Comparison of ENCODE assay signal across 10 cellular contexts in the genomic region with DNA sequence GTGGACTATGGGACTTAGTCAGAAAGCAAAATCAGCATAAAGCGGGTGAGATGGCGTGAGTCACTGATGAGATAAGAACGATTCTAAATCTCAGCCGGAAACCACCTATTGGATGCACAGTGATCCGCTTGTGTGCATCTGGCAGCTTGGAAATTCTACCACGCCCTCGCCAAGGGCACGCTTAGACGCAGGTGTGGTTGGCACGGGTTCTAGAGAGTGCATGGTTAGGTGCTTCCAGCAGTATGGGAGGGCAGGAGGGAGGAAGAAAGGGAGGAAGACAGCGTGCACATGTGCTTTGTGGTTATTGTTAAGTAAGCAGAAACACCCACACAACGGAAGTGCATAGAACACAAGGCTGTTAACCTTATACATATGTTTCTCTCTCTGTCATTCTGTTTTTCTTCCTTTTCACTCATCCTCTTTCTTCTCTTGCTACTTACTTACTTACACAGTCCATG.
DNase-seq lines count a peak whose midpoint lies in the region; ATAC-seq and TF ChIP-seq lines count a peak whose summit lies in the region.
"Had no signal": no experiment of that assay in that cellular context is flagged by ENCODE, and none has a peak within 500 bp of the region (broad histone marks: within the 10 kb centered on the region; RNA-seq: fewer than 3 reads in every experiment).

No MANE protein-coding gene starts in this region.

- H3K27ac ChIP-seq in WERI-Rb-1, result no peak overlapping the region
- H3K27ac ChIP-seq: adrenal gland had no signal

- peak overlapping the region; percentile 67 for H3K27ac Mint-ChIP-seq in stimulated activated memory B cell treated with anti-CD40 and anti-IgM and Interleukin-4, amounts not matched to agents 10 μg/mL and 1 μg/mL and 100 μg/mL, for 72 hours

- ATAC-seq in HG03565 (IDR thresholded peaks at IDR 0.05; ENCODE audit: unreplicated experiment) (peak; percentile 49), HG03457 (IDR thresholded peaks at IDR 0.05; ENCODE audit: unreplicated experiment) (no peak)
- peak; percentile 81 for ATAC-seq in stimulated activated memory B cell treated with anti-CD40 and anti-IgM and Interleukin-4, amounts not matched to agents 10 μg/mL and 1 μg/mL and 100 μg/mL, for 72 hours

- H3K36me3 Mint-ChIP-seq in stimulated activated memory B cell treated with anti-CD40 and anti-IgM and Interleukin-4, amounts not matched to agents 10 μg/mL and 1 μg/mL and 100 μg/mL, for 72 hours, result no peaks in the 10 kb centered on the region

- H3K9me3 Mint-ChIP-seq in stimulated activated memory B cell treated with anti-CD40 and anti-IgM and Interleukin-4, amounts not matched to agents 10 μg/mL and 1 μg/mL and 100 μg/mL, for 72 hours, result no peaks in the 10 kb centered on the region

- no peak overlapping the region for H3K4me3 ChIP-seq in WERI-Rb-1 (ENCODE audit: low read depth, low read length)
- H3K4me3 ChIP-seq: adrenal gland had no signal

- H3K4me1 Mint-ChIP-seq in stimulated activated memory B cell treated with anti-CD40 and anti-IgM and Interleukin-4, amounts not matched to agents 10 μg/mL and 1 μg/mL and 100 μg/mL, for 72 hours, result peaks cover 4% of the 10 kb centered on the region

- TF ChIP-seq CTCF in WERI-Rb-1 (IDR thresholded peaks at IDR 0.05; ENCODE audit: low read depth, low read length), result no peak

- no peaks in the 10 kb centered on the region for H3K27me3 Mint-ChIP-seq in stimulated activated memory B cell treated with anti-CD40 and anti-IgM and Interleukin-4, amounts not matched to agents 10 μg/mL and 1 μg/mL and 100 μg/mL, for 72 hours

- no peaks in the 10 kb centered on the region for H3K9me3 ChIP-seq in WERI-Rb-1 (ENCODE audit: severe bottlenecking)
- H3K9me3 ChIP-seq: adrenal gland had no signal

- H3K36me3 ChIP-seq in WERI-Rb-1, result no peaks in the 10 kb centered on the region
- H3K36me3 ChIP-seq: adrenal gland had no signal

- peak overlapping the region; percentile 36 for H3K4me3 Mint-ChIP-seq in stimulated activated memory B cell treated with anti-CD40 and anti-IgM and Interleukin-4, amounts not matched to agents 10 μg/mL and 1 μg/mL and 100 μg/mL, for 72 hours

- H3K27me3 ChIP-seq in WERI-Rb-1 (ENCODE audit: insufficient read depth, low read depth, severe bottlenecking), result peaks cover 74% of the 10 kb centered on the region
- H3K27me3 ChIP-seq: adrenal gland had no signal

- DNase-seq in NCI-H82 (lab: John Stamatoyannopoulos, UW), result peak; percentile 5
- DNase-seq in NCI-H82 treated with DMSO at 0.1 percent for 48 hours (lab: John Stamatoyannopoulos, UW; ENCODE audit: unreplicated experiment), result no peak
- DNase-seq in activated T-cell treated with anti-CD3 and anti-CD28 coated beads, Interleukin-2, amount 50 U/mL, for 48 hours, result peak; percentile 41 to 49
- no peak for DNase-seq in glomerular visceral epithelial cell (ENCODE audit: extremely low spot score)
- no peak for DNase-seq in WERI-Rb-1
- DNase-seq: mesenchymal stem cell had no signal

Comparison
In these comparisons a context has a peak if more than half of its experiments do, and no peak if none do; other contexts are left out.
1. DNase-seq: peak in NCI-H82 (single experiment) and activated T-cell treated with anti-CD3 and anti-CD28 coated beads, Interleukin-2, amount 50 U/mL, for 48 hours (2 of 2); none in NCI-H82 treated with DMSO at 0.1 percent for 48 hours (single experiment), glomerular visceral epithelial cell (single experiment) and WERI-Rb-1 (single experiment).